8 cellular contexts compared by ENCODE assay signal in genomic region chr17:49861150-49861884, GRCh38. TPM values are rescaled to one million over a fixed set of nuclear protein-coding genes. Genes with fewer than 3 reads are reported as not detected.
DNase-seq lines count a peak whose midpoint lies in the region; ATAC-seq and TF ChIP-seq lines count a peak whose summit lies in the region.

No MANE protein-coding gene starts in this region.

- no peak for DNase-seq in AG04450 (ENCODE audit: low read depth, low spot score)
- DNase-seq in GM13976 (ENCODE audit: low spot score), result peak; percentile 85
- DNase-seq in NCI-H69 (lab: John Stamatoyannopoulos, UW), result peak; percentile 61
- peak; percentile 33 for DNase-seq in activated CD8-positive, alpha-beta memory T cell treated with anti-CD3 and anti-CD28 coated beads, Interleukin-2, amount 50 U/mL, for 1 hour (ENCODE audit: extremely low read depth)
- DNase-seq in esophagus muscularis mucosa (ENCODE audit: extremely low spot score), result no peak
- no peak for DNase-seq in omental fat pad (ENCODE audit: low spot score)
- DNase-seq in transverse colon, result peak; percentile 25

- POLR2A ChIA-PET in AG04450 (lab: Yijun Ruan, JAX), result no interaction called here

- H3K9me3 ChIP-seq in AG04450 (ENCODE audit: control insufficient read depth, insufficient read depth, low read length), result no peaks in the 10 kb centered on the region
- no peaks in the 10 kb centered on the region for H3K9me3 ChIP-seq in esophagus muscularis mucosa
- H3K9me3 ChIP-seq in transverse colon, result no peaks in the 10 kb centered on the region

- H3K4me1 ChIP-seq in esophagus muscularis mucosa, result peaks cover 0 to 6% (median 5%) of the 10 kb centered on the region in 4 donors
- peaks cover 0 to 3% (median 1%) of the 10 kb centered on the region in 4 donors for H3K4me1 ChIP-seq in transverse colon

- TF ChIP-seq POLR2A in esophagus muscularis mucosa (IDR thresholded peaks at IDR 0.05; ENCODE audit: low read depth) (no peak), transverse colon (IDR thresholded peaks at IDR 0.05) (no peak)

- H3K27me3 ChIP-seq in AG04450 (ENCODE audit: control insufficient read depth, insufficient read depth, low read length), result peaks cover 29% of the 10 kb centered on the region
- peaks cover 0 to 19% (median 0%) of the 10 kb centered on the region in 4 donors for H3K27me3 ChIP-seq in esophagus muscularis mucosa
- peaks cover 15% of the 10 kb centered on the region for H3K27me3 ChIP-seq in transverse colon

- CTCF ChIA-PET in AG04450 (lab: Charles Lee), result interaction anchor here (0.6 to 13.5 kb wide), 5 partner anchors 19 to 292 kb away, joined by 3 to 249 read pairs (median 3); partner anchors contain the start of gene DLX3

- H3K36me3 ChIP-seq in esophagus muscularis mucosa (no peaks in the 10 kb centered on the region), transverse colon (no peaks in the 10 kb centered on the region)

- H3K27ac ChIP-seq in AG04450 (ENCODE audit: low read depth, low read length) (no peak overlapping the region), esophagus muscularis mucosa (replicated peaks in 1 of 4) (no peak overlapping the region), transverse colon (no peak overlapping the region)

- H3K4me3 ChIP-seq in AG04450 (ENCODE audit: low read depth, low read length) (no peak overlapping the region), esophagus muscularis mucosa (no peak overlapping the region), transverse colon (no peak overlapping the region)

- ATAC-seq in omental fat pad (ENCODE audit: low FRiP score) (peak; percentile 25), GM19395 (IDR thresholded peaks at IDR 0.05; ENCODE audit: unreplicated experiment) (no peak)

- 32% methylated on average over 15 of the region's 16 CpGs for WGBS in esophagus muscularis mucosa
- 33 to 39% methylated on average over 8 to 16 of the region's 16 CpGs for WGBS in transverse colon (ENCODE audit: low coverage in 1 of 2), 2 donors

- intact Hi-C loops in esophagus muscularis mucosa (cut with DNase I), result loop anchor here (1.0 to 5.0 kb wide), 2 partner anchors 96 to 137 kb away; no protein-coding TSS in a partner anchor
- intact Hi-C loops in transverse colon (cut with DNase I; ENCODE audit: low total_unique reads), result loop anchor here (5.0 to 10.0 kb wide), 2 partner anchors 136 to 213 kb away; partner anchors contain the start of gene DLX3

- TF ChIP-seq EP300 in esophagus muscularis mucosa (IDR thresholded peaks at IDR 0.05) (no peak), transverse colon (IDR thresholded peaks at IDR 0.05; ENCODE audit: low read depth) (no peak)

- in situ Hi-C loops in GM13976 (cut with MboI; ENCODE audit: low sequenced_read_pairs, unreplicated experiment), result loop anchor here (10.0 kb wide), 1 partner anchor 143 kb away; no protein-coding TSS in a partner anchor
- in situ Hi-C loops in transverse colon (cut with MboI; ENCODE audit: low pct_ligation_motif_present in 1 of 4, low pct_unique_long_range_greater_than_20kb in 1 of 4, low sequenced_read_pairs in 3 of 4), result loop anchor here (5.0 to 25.0 kb wide), 3 partner anchors 133 to 299 kb away; partner anchors contain the start of gene DLX3 (in 1 of the 4)

- TF ChIP-seq CTCF in AG04450 (IDR thresholded peaks at IDR 0.05; ENCODE audit: low read depth, low read length) (peak; percentile 87), GM13976 (IDR thresholded peaks at IDR 0.05; ENCODE audit: borderline replicate concordance, control extremely low read depth, extremely low read depth, insufficient read depth, missing control alignments) (peak; percentile 67), esophagus muscularis mucosa (IDR thresholded peaks at IDR 0.05) (peak; percentile 78 to 94 (median 80)), omental fat pad (IDR thresholded peaks at IDR 0.05) (peak in 2 of 3 donors; percentile 40 to 62), transverse colon (IDR thresholded peaks at IDR 0.05) (peak; percentile 81 to 89 (median 87))

RNA-seq across cellular contexts. Expression of gene TAC4, which starts 13.4 kb away (rescaled TPM):
- not detected in 2 replicates for polyA plus RNA-seq in AG04450 (2011; rRNA removed)
- not detected in 2 replicates for polyA minus RNA-seq in AG04450 (2011; rRNA and poly(A)+ RNA removed)
- not detected for total RNA-seq in esophagus muscularis mucosa
- total RNA-seq in omental fat pad, result not detected
- not detected for total RNA-seq in transverse colon

Comparison
In these comparisons a context has a peak if more than half of its experiments do, and no peak if none do; other contexts are left out.
1. DNase-seq: peak in GM13976 (single experiment), NCI-H69 (single experiment), activated CD8-positive, alpha-beta memory T cell treated with anti-CD3 and anti-CD28 coated beads, Interleukin-2, amount 50 U/mL, for 1 hour (single experiment) and transverse colon (single experiment); none in AG04450 (single experiment), esophagus muscularis mucosa (single experiment) and omental fat pad (single experiment).
2. Peak in every context shown above with its lines, with median percentiles within 50 percentile points of each other: CTCF ChIP-seq.